1 cellular context compared by ENCODE assay signal in the genomic region with DNA sequence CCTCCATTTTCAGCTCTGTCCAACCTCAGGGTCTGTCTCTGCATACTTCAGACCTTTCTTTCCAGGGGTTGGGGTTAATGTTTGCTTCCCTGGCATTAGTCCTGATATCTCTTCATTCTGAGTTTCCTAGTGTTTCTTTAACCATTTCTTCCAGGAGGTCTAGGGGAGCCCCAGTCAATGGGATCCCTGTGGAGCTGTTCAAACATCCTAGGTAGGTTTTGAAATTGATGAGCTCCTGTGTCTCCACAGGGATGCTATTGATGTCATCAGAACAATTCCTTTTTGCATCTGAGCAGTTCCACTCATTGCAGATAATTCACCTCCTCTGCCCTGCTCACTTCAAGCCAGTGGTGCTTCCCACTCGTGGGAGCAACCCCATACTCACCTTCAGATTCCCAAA.
TF ChIP-seq lines count a peak whose summit lies in the region.

No MANE protein-coding gene starts in this region.

TF ChIP-seq in HEK293, 187 proteins besides CTCF, POLR2A, EP300 and RAD21:
- TF ChIP-seq KLF10 (tag by site-specific recombination; IDR thresholded peaks at IDR 0.05) (no peak), ZIC2 (tag by site-specific recombination; IDR thresholded peaks at IDR 0.05) (peak; percentile 69), SALL2 (tag by site-specific recombination; IDR thresholded peaks at IDR 0.05; ENCODE audit: borderline replicate concordance) (no peak), KLF1 (tag by site-specific recombination; IDR thresholded peaks at IDR 0.05) (no peak), FEZF1 (tag by site-specific recombination; IDR thresholded peaks at IDR 0.05) (peak; percentile 26; the same call in 1 of the 2 replicates)
TF ChIP-seq in HEK293: peak in this region for 2.
